Comparison of ENCODE assay signal across 16 cellular contexts in the genomic region with DNA sequence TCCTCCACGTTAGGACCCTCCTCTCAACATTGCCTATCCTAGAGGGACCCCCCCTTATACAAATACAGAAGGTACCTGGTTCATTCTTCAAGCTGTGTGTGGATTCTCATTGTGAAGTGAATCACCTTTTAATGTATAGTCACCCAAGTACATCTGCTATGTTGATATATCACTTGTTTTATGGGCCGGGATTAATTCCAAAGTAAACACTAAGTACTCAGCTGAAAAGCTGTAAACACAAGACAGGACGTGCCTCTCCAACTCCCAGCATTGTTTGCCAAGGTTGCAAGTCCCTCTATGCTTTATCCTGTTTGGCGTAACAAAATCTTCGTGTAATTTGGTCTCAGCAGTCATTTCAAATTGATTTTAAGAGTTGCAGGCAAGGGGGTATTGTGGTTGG.
"Had no signal": no experiment of that assay in that cellular context is flagged by ENCODE, and none has a peak within 500 bp of the region (broad histone marks: within the 10 kb centered on the region; RNA-seq: fewer than 3 reads in every experiment).

No MANE protein-coding gene starts in this region.

- H3K27me3 Mint-ChIP-seq: brain, naive B cell had no signal

- H3K4me1 Mint-ChIP-seq: naive B cell had no signal

- DNase-seq: activated T-cell treated with anti-CD3 and anti-CD28 coated beads, Interleukin-2, amount 50 U/mL, for 1 hour; amygdala; cerebellar nuclear complex; endodermal cell; erythroblast; hypothalamus; kidney glomerular epithelial cell; naive B cell; pancreas; retina; stimulated activated CD4-positive, alpha-beta T cell treated with anti-CD3 and anti-CD28 coated beads, Interleukin-4, amount 100 ng/mL, for 4 hours; stomach; thyroid gland; uterus had no signal

- H3K36me3 Mint-ChIP-seq: naive B cell had no signal

- H3K4me3 Mint-ChIP-seq: brain, endodermal cell, naive B cell had no signal

- H3K9me3 Mint-ChIP-seq: endodermal cell had no signal

- H3K27ac Mint-ChIP-seq: activated naive CD4-positive, alpha-beta T cell treated with anti-CD3 and anti-CD28 coated beads, Interleukin-2, amount 50 U/mL, for 72 hours; endodermal cell; naive B cell had no signal
